In the genomic region with DNA sequence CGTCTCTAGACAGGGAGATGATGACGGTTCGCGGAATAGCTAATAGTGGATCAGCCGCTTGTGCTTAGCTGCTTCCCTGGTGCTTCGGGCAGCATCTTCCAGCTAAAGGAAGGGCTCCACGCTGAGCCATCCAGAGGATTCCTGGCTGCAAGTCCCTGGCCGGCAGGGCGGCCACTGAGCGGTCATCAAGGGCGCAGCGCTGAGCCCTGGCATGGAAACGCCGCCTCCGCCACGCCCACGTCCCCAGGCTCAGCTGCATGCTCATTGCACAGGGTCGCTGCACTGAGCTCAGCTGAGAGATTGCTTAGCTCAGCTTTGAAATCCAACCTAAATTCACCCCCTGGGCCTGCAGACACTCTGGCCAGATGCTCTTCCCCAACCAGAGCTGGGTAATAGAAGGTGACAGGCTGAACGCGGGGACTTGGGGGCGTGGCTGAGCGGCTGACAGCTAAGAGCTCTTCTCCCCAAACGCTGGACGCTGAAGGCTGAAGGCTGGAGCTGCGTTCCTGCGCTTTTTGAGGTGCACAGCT, we compare ENCODE assay signal across 8 cellular contexts.
DNase-seq lines count a peak whose midpoint lies in the region; ATAC-seq and TF ChIP-seq lines count a peak whose summit lies in the region.

No MANE protein-coding gene starts in this region.

- H3K27me3 ChIP-seq in skeletal muscle tissue (ENCODE audit: control insufficient read depth in 3 of 3, insufficient read depth in 3 of 3, low read length in 3 of 3), result peaks cover 0 to 3% (median 0%) of the 10 kb centered on the region in 3 donors

- CTCF ChIA-PET in activated CD4-positive, alpha-beta T cell treated with anti-CD3 and anti-CD28 coated beads, Interleukin-2, amount 10 ng/mL, durations not matched to agents 7 days and 5 days (lab: Charles Lee), result interaction anchor here (0.6 kb wide), 1 partner anchor 186 kb away, joined by 3 read pairs; no protein-coding TSS in a partner anchor

- peaks cover 5% of the 10 kb centered on the region for H3K27me3 Mint-ChIP-seq in activated CD4-positive, alpha-beta T cell treated with anti-CD3 and anti-CD28 coated beads, Interleukin-2, amount 10 ng/mL, durations not matched to agents 7 days and 5 days

- no peak overlapping the region for H3K27ac Mint-ChIP-seq in activated CD4-positive, alpha-beta T cell treated with anti-CD3 and anti-CD28 coated beads, Interleukin-2, amount 10 ng/mL, durations not matched to agents 7 days and 5 days

- no peak for ATAC-seq in GM21423 (IDR thresholded peaks at IDR 0.05; ENCODE audit: unreplicated experiment)

- peak overlapping the region in 2 of 3 donors; percentile 53 to 60 for H3K9ac ChIP-seq in skeletal muscle tissue (ENCODE audit: low read depth in 1 of 3, low read length in 3 of 3)

- H3K36me3 Mint-ChIP-seq in activated CD4-positive, alpha-beta T cell treated with anti-CD3 and anti-CD28 coated beads, Interleukin-2, amount 10 ng/mL, durations not matched to agents 7 days and 5 days (ENCODE audit: low read depth), result no peaks in the 10 kb centered on the region

- no peaks in the 10 kb centered on the region for H3K9me3 ChIP-seq in skeletal muscle tissue (ENCODE audit: control insufficient read depth in 3 of 3, low read length in 3 of 3)

- H3K4me3 ChIP-seq in cardiac fibroblast (replicated peaks in 1 of 2; ENCODE audit: low read depth in 2 of 2, low read length in 2 of 2), result peak overlapping the region; percentile 35 to 40
- H3K4me3 ChIP-seq in skeletal muscle tissue (ENCODE audit: low read length in 3 of 3), result peak overlapping the region; percentile 52 to 69 (median 57)

- no peak overlapping the region for H3K4me3 Mint-ChIP-seq in activated CD4-positive, alpha-beta T cell treated with anti-CD3 and anti-CD28 coated beads, Interleukin-2, amount 10 ng/mL, durations not matched to agents 7 days and 5 days

- H3K4me1 ChIP-seq in skeletal muscle tissue (ENCODE audit: control insufficient read depth in 3 of 3, insufficient read depth in 3 of 3, low read length in 3 of 3), result peaks cover 0 to 5% (median 2%) of the 10 kb centered on the region in 3 donors

- POLR2A ChIA-PET in activated CD4-positive, alpha-beta T cell treated with anti-CD3 and anti-CD28 coated beads, Interleukin-2, amount 10 ng/mL, durations not matched to agents 7 days and 5 days (lab: Charles Lee), result interaction anchor here (0.7 kb wide), 1 partner anchor 408 kb away, joined by 3 read pairs; no protein-coding TSS in a partner anchor

- no peaks in the 10 kb centered on the region for H3K9me3 Mint-ChIP-seq in activated CD4-positive, alpha-beta T cell treated with anti-CD3 and anti-CD28 coated beads, Interleukin-2, amount 10 ng/mL, durations not matched to agents 7 days and 5 days

- H3K36me3 ChIP-seq in skeletal muscle tissue (ENCODE audit: control insufficient read depth in 3 of 3, insufficient read depth in 3 of 3, low read length in 3 of 3), result no peaks in the 10 kb centered on the region

- no peak for TF ChIP-seq CTCF in cardiac fibroblast (IDR thresholded peaks at IDR 0.05; ENCODE audit: low read depth, low read length)

- H3K4me1 Mint-ChIP-seq in activated CD4-positive, alpha-beta T cell treated with anti-CD3 and anti-CD28 coated beads, Interleukin-2, amount 10 ng/mL, durations not matched to agents 7 days and 5 days, result no peaks in the 10 kb centered on the region

- H3K27ac ChIP-seq in skeletal muscle tissue (ENCODE audit: low read depth, low read length), result no peak overlapping the region

- peak; percentile 20 for DNase-seq in activated CD4-positive, alpha-beta T cell treated with anti-CD3 and anti-CD28 coated beads for 48 hours
- DNase-seq in activated CD4-positive, alpha-beta T cell treated with anti-CD3 and anti-CD28 coated beads, Interleukin-2, amount 10 ng/mL, durations not matched to agents 7 days and 5 days, result no peak
- DNase-seq in NCI-H345 treated with DMSO at 0.1 percent for 48 hours (lab: John Stamatoyannopoulos, UW; ENCODE audit: unreplicated experiment) (peak; percentile 23), cardiac fibroblast (ENCODE audit: low read depth in 2 of 2) (peak; percentile 37 to 43), islet precursor cell (peak; percentile 97)
- no peak for DNase-seq in stimulated activated CD4-positive, alpha-beta T cell treated with anti-CD3 and anti-CD28 coated beads, Interleukin-4, amount 100 ng/mL, for 4 hours

Comparison
In these comparisons a context has a peak if more than half of its experiments do, and no peak if none do; other contexts are left out.
1. DNase-seq: peak in activated CD4-positive, alpha-beta T cell treated with anti-CD3 and anti-CD28 coated beads for 48 hours (single experiment), NCI-H345 treated with DMSO at 0.1 percent for 48 hours (single experiment), cardiac fibroblast (2 of 2) and islet precursor cell (single experiment); none in activated CD4-positive, alpha-beta T cell treated with anti-CD3 and anti-CD28 coated beads, Interleukin-2, amount 10 ng/mL, durations not matched to agents 7 days and 5 days (single experiment) and stimulated activated CD4-positive, alpha-beta T cell treated with anti-CD3 and anti-CD28 coated beads, Interleukin-4, amount 100 ng/mL, for 4 hours (0 of 2).